Comparison of ENCODE assay signal across 8 cellular contexts in the genomic region with DNA sequence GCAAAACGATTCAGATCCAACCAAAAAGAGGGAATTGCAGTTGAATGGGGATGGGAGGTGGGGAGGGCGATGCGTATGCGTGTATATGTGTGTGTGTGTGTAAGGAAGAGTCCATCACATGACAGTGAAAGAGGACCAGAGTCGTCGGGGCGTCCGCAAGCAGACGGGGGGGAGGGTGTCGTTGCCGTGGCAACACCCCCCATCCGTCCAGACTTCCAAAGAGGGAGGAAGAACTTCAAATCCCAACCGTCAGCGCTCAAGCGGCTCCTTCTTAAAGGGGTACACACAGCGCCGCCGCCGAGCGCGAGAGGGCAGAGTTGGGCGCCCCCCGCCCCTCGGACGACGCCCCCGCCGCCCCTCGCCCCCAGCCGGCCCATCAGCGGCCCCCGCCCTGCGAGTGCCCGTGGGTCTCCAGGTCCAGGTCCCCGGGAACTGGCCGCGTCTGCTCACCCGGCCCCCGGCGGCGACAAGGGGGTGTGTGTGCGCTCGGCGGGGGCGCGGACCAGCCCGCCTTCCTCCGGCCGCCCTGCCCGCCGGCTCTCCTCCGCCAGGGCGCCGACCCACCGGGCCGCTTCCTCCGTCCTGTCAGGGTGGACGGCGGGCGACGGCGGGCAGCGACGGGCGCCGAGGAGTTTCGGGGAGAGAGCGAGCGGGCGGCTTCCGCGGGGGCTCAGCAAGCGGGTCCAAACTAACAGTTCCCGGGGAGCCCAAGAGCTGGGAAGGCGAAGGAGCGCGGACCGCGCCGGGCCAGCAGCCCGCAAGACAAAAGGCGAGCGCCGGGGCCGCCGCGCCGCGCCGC. TPM values are rescaled to one million over a fixed set of nuclear protein-coding genes. Genes with fewer than 3 reads are reported as not detected.
DNase-seq lines count a peak whose midpoint lies in the region; ATAC-seq lines count a peak whose summit lies in the region.

No MANE protein-coding gene starts in this region.

- DNase-seq in AG20443 (ENCODE audit: low spot score) (peak; percentile 88), NCI-H460 (ENCODE audit: extremely low read depth, low read depth) (peak; percentile 38), dermis blood vessel endothelial cell (peak; percentile 81), left lobe of liver (ENCODE audit: low spot score) (peak; percentile 57)
- peak; percentile 50 for DNase-seq in activated CD4-positive, alpha-beta T cell treated with anti-CD3 and anti-CD28 coated beads for 48 hours
- peak; percentile 41 to 44 for DNase-seq in stimulated activated CD4-positive, alpha-beta T cell treated with anti-CD3 and anti-CD28 coated beads, Interleukin-2, amount 100 ng/mL, for 24 hours

- peak; percentile 21 for ATAC-seq in GM19035 (IDR thresholded peaks at IDR 0.05; ENCODE audit: unreplicated experiment)
- ATAC-seq in HG03342 (IDR thresholded peaks at IDR 0.05; ENCODE audit: unreplicated experiment), result peak; percentile 10
- peak; percentile 22 for ATAC-seq in left lobe of liver

RNA-seq across cellular contexts. Expression of a gene that starts 0.7 kb away (rescaled TPM):
- 12.8 and 16.7 TPM in 2 replicates for total RNA-seq in NCI-H460 (2014; rRNA removed; shearing (Covaris generic))
- 4.3 and 6.1 TPM in 2 replicates for polyA plus RNA-seq in NCI-H460 (2014; cell fraction: nucleus; rRNA removed)
- 21.2 and 35.4 TPM in 2 replicates for total RNA-seq in dermis blood vessel endothelial cell
- 5.9 TPM for total RNA-seq in left lobe of liver

Comparison
In these comparisons a context has a peak if more than half of its experiments do, and no peak if none do; other contexts are left out.
1. Peak in every context shown above with its lines: DNase-seq and ATAC-seq.
2. DNase-seq: peak in every context shown above with its lines; median percentile 88 in AG20443; 81 in dermis blood vessel endothelial cell; 57 in left lobe of liver; 50 in activated CD4-positive, alpha-beta T cell treated with anti-CD3 and anti-CD28 coated beads for 48 hours; 42 in stimulated activated CD4-positive, alpha-beta T cell treated with anti-CD3 and anti-CD28 coated beads, Interleukin-2, amount 100 ng/mL, for 24 hours; 38 in NCI-H460.